1 cellular context compared by ENCODE assay signal in genomic region chr1:207893737-207894582, GRCh38.
A peak's percentile ranks its signal among the peaks of the same experiment; 100 is the strongest.
TF ChIP-seq lines count a peak whose summit lies in the region.

No MANE protein-coding gene starts in this region.

TF ChIP-seq in K562, 482 proteins besides CTCF, POLR2A, EP300 and RAD21 (continued from another document):
- 0 out of 2 replicates have a peak, but pooled peaks have one; percentile 44 for TF ChIP-seq NCOA1 (IDR thresholded peaks at IDR 0.05; ENCODE audit: low read depth)
- 0 out of 2 replicates have a peak, but pooled peaks have one; percentile 19 for TF ChIP-seq HCFC1 (IDR thresholded peaks at IDR 0.05; ENCODE audit: low read depth, low read length)
- peak; percentile 69 for TF ChIP-seq EHMT2 (IDR thresholded peaks at IDR 0.05)
- no peak for TF ChIP-seq ZFP1 (CRISPR knock-in tag; IDR thresholded peaks at IDR 0.05)
- TF ChIP-seq SMARCA4 (IDR thresholded peaks at IDR 0.05): no peak
- no peak for TF ChIP-seq TSC22D4 (tag; IDR thresholded peaks at IDR 0.05)
- TF ChIP-seq ZNF695 (CRISPR knock-in tag; IDR thresholded peaks at IDR 0.05): no peak
- peak; percentile 60; the same call in 1 of the 2 replicates for TF ChIP-seq ZBTB40 (IDR thresholded peaks at IDR 0.05)
- no peak for TF ChIP-seq ZBTB40 (CRISPR knock-in tag; IDR thresholded peaks at IDR 0.05)
- no peak for TF ChIP-seq YY1 (IDR thresholded peaks at IDR 0.05; ENCODE audit: borderline replicate concordance in 1 of 3, control insufficient read depth in 1 of 3, extremely low read depth in 1 of 3, insufficient read depth in 3 of 3, insufficient read length in 1 of 3, insufficient replicate concordance in 2 of 3, low read depth in 1 of 3, low read length in 2 of 3)
- peak in 2 of 3 experiments; percentile 86 to 97; a peak in 4 of 6 replicates for TF ChIP-seq ZBTB11 (CRISPR knock-in tag; IDR thresholded peaks at IDR 0.05)
- no peak for TF ChIP-seq PHB (CRISPR knock-in tag; IDR thresholded peaks at IDR 0.05)
- 0 out of 2 replicates have a peak, but pooled peaks have one; percentile 32 for TF ChIP-seq MGA (IDR thresholded peaks at IDR 0.05)
- no peak for TF ChIP-seq GMEB1 (CRISPR knock-in tag; IDR thresholded peaks at IDR 0.05)
